Comparison of ENCODE assay signal across 8 cellular contexts in genomic region chr16:56729351-56729735, GRCh38. TPM values are rescaled to one million over a fixed set of nuclear protein-coding genes. Genes with fewer than 3 reads are reported as not detected.
DNase-seq lines count a peak whose midpoint lies in the region; ATAC-seq lines count a peak whose summit lies in the region.

No MANE protein-coding gene starts in this region.

- H3K9ac ChIP-seq in adipocyte (ENCODE audit: low read length), result peak overlapping the region; percentile 95

- H3K27ac ChIP-seq in layer of hippocampus (ENCODE audit: low read depth, low read length), result peak overlapping the region; percentile 73
- peak overlapping the region; percentile 86 for H3K27ac ChIP-seq in thymus (ENCODE audit: low read depth)

- H3K4me3 ChIP-seq in adipocyte (ENCODE audit: low read length) (peak overlapping the region; percentile 98), thymus (ENCODE audit: low read length) (peak overlapping the region; percentile 53)

- no peak for ATAC-seq in HG02884 (IDR thresholded peaks at IDR 0.05; ENCODE audit: unreplicated experiment)

- DNase-seq in SKM-1 treated with dmso at 0.1 percent for 144 hours (lab: John Stamatoyannopoulos, UW; ENCODE audit: unreplicated experiment) (peak; percentile 6), SKM-1 (lab: John Stamatoyannopoulos, UW; ENCODE audit: unreplicated experiment) (no peak), adipocyte (ENCODE audit: low read depth) (no peak), NCI-H1694 (lab: John Stamatoyannopoulos, UW) (no peak)
- no peak for DNase-seq in activated CD8-positive, alpha-beta memory T cell treated with anti-CD3 and anti-CD28 coated beads, Interleukin-2, amount 50 U/mL, for 48 hours

- 59% methylated on average over 3 of the region's 3 CpGs for WGBS in thymus

- H3K9me3 ChIP-seq in adipocyte (ENCODE audit: control insufficient read depth, low read length) (no peaks in the 10 kb centered on the region), thymus (ENCODE audit: control insufficient read depth) (no peaks in the 10 kb centered on the region)

- H3K36me3 ChIP-seq in adipocyte (ENCODE audit: control insufficient read depth, insufficient read depth, low read length, severe bottlenecking), result no peaks in the 10 kb centered on the region
- peaks cover 7% of the 10 kb centered on the region for H3K36me3 ChIP-seq in thymus (ENCODE audit: control insufficient read depth, insufficient read depth)

- H3K4me1 ChIP-seq in adipocyte (ENCODE audit: control insufficient read depth, insufficient read depth, low read length) (peaks cover 18% of the 10 kb centered on the region), thymus (ENCODE audit: control insufficient read depth, insufficient read depth, low read length) (peaks cover 11% of the 10 kb centered on the region)

- H3K27me3 ChIP-seq in adipocyte (replicated peaks; ENCODE audit: control insufficient read depth, insufficient read depth, low read length), result no peaks in the 10 kb centered on the region
- H3K27me3 ChIP-seq in layer of hippocampus (ENCODE audit: control insufficient read depth, insufficient read depth, low read length), result no peaks in the 10 kb centered on the region
- H3K27me3 ChIP-seq in thymus (ENCODE audit: control insufficient read depth, insufficient read depth), result no peaks in the 10 kb centered on the region

RNA-seq across cellular contexts. Expression of gene NUP93, which starts 0.6 kb away (rescaled TPM):
- polyA plus RNA-seq in thymus, result 58.3 TPM

RNA-seq across cellular contexts. Expression of gene MT1X, which starts 47.1 kb away (rescaled TPM):
- 3,725 TPM for polyA plus RNA-seq in thymus

RNA-seq across cellular contexts. Expression of gene MT1H, which starts 59.7 kb away (rescaled TPM):
- 50.7 TPM for polyA plus RNA-seq in thymus
